ENCODE assay signal across 3 cellular contexts in genomic region chr2:203441463-203441862, GRCh38.
TF ChIP-seq lines count a peak whose summit lies in the region.

No MANE protein-coding gene starts in this region.

TF ChIP-seq in liver, 16 proteins besides CTCF, POLR2A, EP300 and RAD21:
- TF ChIP-seq HNF4G (IDR thresholded peaks at IDR 0.05) (no peak), NR2F2 (IDR thresholded peaks at IDR 0.05) (peak; percentile 88), GABPA (IDR thresholded peaks at IDR 0.05 in 1 of 2, conservative IDR thresholded peaks at IDR 0.05 in 1 of 2) (no peak), JUND (IDR thresholded peaks at IDR 0.05) (no peak)

TF ChIP-seq in HepG2, 621 proteins besides CTCF, POLR2A, EP300 and RAD21:
- TF ChIP-seq ZNF713 (CRISPR knock-in tag; IDR thresholded peaks at IDR 0.05) (no peak), TGIF2 (CRISPR knock-in tag; IDR thresholded peaks at IDR 0.05) (no peak), GZF1 (CRISPR knock-in tag; IDR thresholded peaks at IDR 0.05) (no peak), ZFX (CRISPR knock-in tag; IDR thresholded peaks at IDR 0.05; ENCODE audit: low read depth) (no peak), ZNF253 (CRISPR knock-in tag; IDR thresholded peaks at IDR 0.05; ENCODE audit: borderline replicate concordance) (no peak), ZNF567 (CRISPR knock-in tag; IDR thresholded peaks at IDR 0.05; ENCODE audit: borderline replicate concordance) (no peak), ETV6 (CRISPR knock-in tag; conservative IDR thresholded peaks at IDR 0.05) (no peak), ZNF629 (CRISPR knock-in tag; conservative IDR thresholded peaks at IDR 0.05) (no peak), ZNF670 (CRISPR knock-in tag; IDR thresholded peaks at IDR 0.05; ENCODE audit: borderline replicate concordance) (no peak), ZNF235 (CRISPR knock-in tag; IDR thresholded peaks at IDR 0.05; ENCODE audit: borderline replicate concordance) (no peak), EEA1 (CRISPR knock-in tag; IDR thresholded peaks at IDR 0.05; ENCODE audit: borderline replicate concordance) (no peak)
- TF ChIP-seq, protein P1, sequence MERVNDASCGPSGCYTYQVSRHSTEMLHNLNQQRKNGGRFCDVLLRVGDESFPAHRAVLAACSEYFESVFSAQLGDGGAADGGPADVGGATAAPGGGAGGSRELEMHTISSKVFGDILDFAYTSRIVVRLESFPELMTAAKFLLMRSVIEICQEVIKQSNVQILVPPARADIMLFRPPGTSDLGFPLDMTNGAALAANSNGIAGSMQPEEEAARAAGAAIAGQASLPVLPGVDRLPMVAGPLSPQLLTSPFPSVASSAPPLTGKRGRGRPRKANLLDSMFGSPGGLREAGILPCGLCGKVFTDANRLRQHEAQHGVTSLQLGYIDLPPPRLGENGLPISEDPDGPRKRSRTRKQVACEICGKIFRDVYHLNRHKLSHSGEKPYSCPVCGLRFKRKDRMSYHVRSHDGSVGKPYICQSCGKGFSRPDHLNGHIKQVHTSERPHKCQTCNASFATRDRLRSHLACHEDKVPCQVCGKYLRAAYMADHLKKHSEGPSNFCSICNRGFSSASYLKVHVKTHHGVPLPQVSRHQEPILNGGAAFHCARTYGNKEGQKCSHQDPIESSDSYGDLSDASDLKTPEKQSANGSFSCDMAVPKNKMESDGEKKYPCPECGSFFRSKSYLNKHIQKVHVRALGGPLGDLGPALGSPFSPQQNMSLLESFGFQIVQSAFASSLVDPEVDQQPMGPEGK (CRISPR knock-in tag; IDR thresholded peaks at IDR 0.05), result no peak
- TF ChIP-seq, protein P2, sequence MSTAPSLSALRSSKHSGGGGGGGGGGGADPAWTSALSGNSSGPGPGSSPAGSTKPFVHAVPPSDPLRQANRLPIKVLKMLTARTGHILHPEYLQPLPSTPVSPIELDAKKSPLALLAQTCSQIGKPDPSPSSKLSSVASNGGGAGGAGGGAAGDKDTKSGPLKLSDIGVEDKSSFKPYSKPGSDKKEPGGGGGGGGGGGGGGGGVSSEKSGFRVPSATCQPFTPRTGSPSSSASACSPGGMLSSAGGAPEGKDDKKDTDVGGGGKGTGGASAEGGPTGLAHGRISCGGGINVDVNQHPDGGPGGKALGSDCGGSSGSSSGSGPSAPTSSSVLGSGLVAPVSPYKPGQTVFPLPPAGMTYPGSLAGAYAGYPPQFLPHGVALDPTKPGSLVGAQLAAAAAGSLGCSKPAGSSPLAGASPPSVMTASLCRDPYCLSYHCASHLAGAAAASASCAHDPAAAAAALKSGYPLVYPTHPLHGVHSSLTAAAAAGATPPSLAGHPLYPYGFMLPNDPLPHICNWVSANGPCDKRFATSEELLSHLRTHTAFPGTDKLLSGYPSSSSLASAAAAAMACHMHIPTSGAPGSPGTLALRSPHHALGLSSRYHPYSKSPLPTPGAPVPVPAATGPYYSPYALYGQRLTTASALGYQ (CRISPR knock-in tag; IDR thresholded peaks at IDR 0.05), result no peak
TF ChIP-seq in HepG2: peak in this region for 0.

TF ChIP-seq in endothelial cell of umbilical vein, 7 proteins besides CTCF, POLR2A, EP300 and RAD21:
- TF ChIP-seq EZH2 (IDR thresholded peaks at IDR 0.05; ENCODE audit: borderline replicate concordance, low read depth, low read length, severe bottlenecking) (no peak), GATA2 (IDR thresholded peaks at IDR 0.05; ENCODE audit: insufficient read depth, insufficient read length, low read depth, low read length) (no peak), POLR2AphosphoS5 (IDR thresholded peaks at IDR 0.05; ENCODE audit: insufficient read depth, low read depth, low read length) (no peak), JUN (IDR thresholded peaks at IDR 0.05; ENCODE audit: borderline replicate concordance, insufficient read depth, insufficient read length, low read depth) (no peak), MYC (IDR thresholded peaks at IDR 0.05; ENCODE audit: low read depth, low read length) (no peak), MAX (IDR thresholded peaks at IDR 0.05; ENCODE audit: insufficient read depth, insufficient read length) (no peak), FOS (IDR thresholded peaks at IDR 0.05; ENCODE audit: borderline replicate concordance, insufficient read depth, low read length) (no peak)
TF ChIP-seq in endothelial cell of umbilical vein: peak in this region for 0.
